ENCODE assay signal across 17 cellular contexts in the genomic region with DNA sequence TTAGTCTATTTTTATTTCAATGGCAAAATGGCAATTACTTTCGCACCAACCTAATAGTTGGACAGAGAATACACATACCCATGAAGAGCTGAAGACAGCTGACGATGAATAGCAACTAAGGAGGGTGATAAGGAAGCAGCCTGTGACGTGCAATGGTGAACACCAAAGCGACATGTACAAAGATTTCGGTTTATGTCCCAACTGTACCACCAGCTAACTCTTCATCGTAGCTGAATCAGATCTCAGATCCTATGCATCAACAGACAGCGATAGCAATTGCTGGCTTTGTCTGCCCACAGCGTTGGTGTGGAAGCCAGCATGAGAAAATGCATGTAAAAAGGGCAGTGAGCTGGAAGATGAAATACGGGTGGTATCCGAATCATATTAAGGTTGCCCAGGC.
DNase-seq lines count a peak whose midpoint lies in the region; ATAC-seq and TF ChIP-seq lines count a peak whose summit lies in the region.
"Had no signal": no experiment of that assay in that cellular context is flagged by ENCODE, and none has a peak within 500 bp of the region (broad histone marks: within the 10 kb centered on the region; RNA-seq: fewer than 3 reads in every experiment).

No MANE protein-coding gene starts in this region.

- H4K5ac ChIP-seq in IMR-90 (ENCODE audit: low read depth, low read length): no peak overlapping the region

- in situ Hi-C loops in IMR-90 (cut with MboI; ENCODE audit: low sequenced_read_pairs): loop anchor here (5.0 to 25.0 kb wide), 3 partner anchors 127 to 590 kb away; partner anchors contain the start of gene ANKH

- no peak overlapping the region for H2AK5ac ChIP-seq in IMR-90 (ENCODE audit: low read depth, low read length)

- ATAC-seq in IMR-90 (ENCODE audit: low read depth) (no peak), GM21619 (IDR thresholded peaks at IDR 0.05; ENCODE audit: unreplicated experiment) (no peak), psoas muscle (no peak)
- ATAC-seq: A549, HepG2 had no signal

- intact Hi-C loops in IMR-90 (cut with micrococcal nuclease) (no loop called here), psoas muscle (cut with DNase I) (loop anchor here (2.0 kb wide), 2 partner anchors 275 to 315 kb away; no protein-coding TSS in a partner anchor)

- H4K91ac ChIP-seq in IMR-90 (ENCODE audit: insufficient read depth, low read depth, low read length): no peak overlapping the region

- WGBS in IMR-90 (ENCODE audit: extremely low coverage in 2 of 2, insufficient read length in 1 of 2), 2 experiments: 92% methylated on average over 4 of the region's 10 CpGs; no CpG with 5 or more reads in 1 of the 2 experiments
- WGBS in psoas muscle, 3 donors: 90 to 92% (median 91%) methylated on average over 10 of the region's 10 CpGs

- H3K23ac ChIP-seq in IMR-90 (ENCODE audit: low read depth, low read length): no peak overlapping the region

- H3K9ac ChIP-seq in BLaER1 treated with 17β-estradiol and CSF1 and Interleukin-3, amounts not matched to agents 10 nM and 100 nM: no peak overlapping the region
- no peak overlapping the region for H3K9ac ChIP-seq in IMR-90 (ENCODE audit: low read depth, low read length)

- H4K20me1 ChIP-seq in BLaER1 treated with 17β-estradiol and CSF1 and Interleukin-3, amounts not matched to agents 10 nM and 100 nM: no peaks in the 10 kb centered on the region
- no peaks in the 10 kb centered on the region for H4K20me1 ChIP-seq in IMR-90 (ENCODE audit: insufficient read depth, low read length)

- H3K9me3 ChIP-seq in BLaER1 treated with 17β-estradiol and CSF1 and Interleukin-3, amounts not matched to agents 10 nM and 100 nM (replicated peaks in 1 of 11): peaks cover 0 to 14% (median 9%) of the 10 kb centered on the region in 11 experiments; a peak in 10 of 22 replicates
- H3K9me3 ChIP-seq in IMR-90 (ENCODE audit: control insufficient read depth, insufficient read depth, low read length): peaks cover 12% of the 10 kb centered on the region; the same call in 1 of the 2 replicates
- no peaks in the 10 kb centered on the region for H3K9me3 ChIP-seq in psoas muscle
- H3K9me3 ChIP-seq: HAP-1 had no signal

- BruUV-seq in IMR-90 (replicated peaks; lab: Mats Ljungman, UMichigan): no TSS peak

- no peak overlapping the region for H3K4me3 ChIP-seq in BLaER1 treated with 17β-estradiol and CSF1 and Interleukin-3, amounts not matched to agents 10 nM and 100 nM
- H3K4me3 ChIP-seq in IMR-90 (ENCODE audit: insufficient read depth, low read depth, low read length) (no peak overlapping the region), psoas muscle (no peak overlapping the region)
- H3K4me3 ChIP-seq: A549, HAP-1 had no signal

- CTCF ChIA-PET in IMR-90 (lab: Yijun Ruan, JAX): interaction anchor here (0.6 to 3.9 kb wide), 4 partner anchors 19 to 282 kb away, joined by 3 to 30 read pairs (median 6); no protein-coding TSS in a partner anchor

- no peak for TF ChIP-seq POLR2A in IMR-90 (IDR thresholded peaks at IDR 0.05; ENCODE audit: low read depth, low read length)

- H2BK5ac ChIP-seq in IMR-90 (ENCODE audit: low read depth, low read length, poor library complexity, severe bottlenecking): no peak overlapping the region

- H3K27ac ChIP-seq in BLaER1 treated with 17β-estradiol and CSF1 and Interleukin-3, amounts not matched to agents 10 nM and 100 nM: peak overlapping the region in 6 of 11 experiments; percentile 19 to 60 (median 56); a peak in 7 of 22 replicates
- H3K27ac ChIP-seq in IMR-90 (ENCODE audit: insufficient read depth, low read length) (no peak overlapping the region), psoas muscle (no peak overlapping the region)
- H3K27ac ChIP-seq: 22Rv1, A549 had no signal

- no peak for TF ChIP-seq RAD21 in IMR-90 (IDR thresholded peaks at IDR 0.05; ENCODE audit: low read length)

- no peak for TF ChIP-seq CTCF in IMR-90 (conservative IDR thresholded peaks at IDR 0.05; ENCODE audit: low read depth, low read length)
- TF ChIP-seq CTCF in psoas muscle (IDR thresholded peaks at IDR 0.05): no peak

- peak overlapping the region; percentile 29; the same call in 1 of the 2 replicates for H3K4ac ChIP-seq in IMR-90 (ENCODE audit: low read depth, low read length)

- POLR2A ChIA-PET in IMR-90 (lab: Charles Lee; ENCODE audit: unreplicated experiment): no interaction called here

- H3K36me3 ChIP-seq in BLaER1 treated with 17β-estradiol and CSF1 and Interleukin-3, amounts not matched to agents 10 nM and 100 nM: no peaks in the 10 kb centered on the region
- no peaks in the 10 kb centered on the region for H3K36me3 ChIP-seq in IMR-90 (ENCODE audit: control insufficient read depth, insufficient read depth, low read length)
- no peaks in the 10 kb centered on the region for H3K36me3 ChIP-seq in psoas muscle (ENCODE audit: insufficient read depth in 1 of 2, low read depth in 1 of 2)
- H3K36me3 ChIP-seq: HAP-1 had no signal

- H2BK20ac ChIP-seq in IMR-90 (ENCODE audit: low read depth, low read length): no peak overlapping the region

- H2AK9ac ChIP-seq in IMR-90 (replicated peaks; ENCODE audit: low read depth, low read length, poor library complexity): no peak overlapping the region

- H2BK120ac ChIP-seq in IMR-90 (ENCODE audit: low read depth, low read length): no peak overlapping the region

- no peak overlapping the region for H2BK15ac ChIP-seq in IMR-90 (ENCODE audit: low read depth, low read length)

- no peak overlapping the region for H3K56ac ChIP-seq in IMR-90 (ENCODE audit: extremely low read depth, insufficient read depth, low read length)

- H3K4me1 ChIP-seq in BLaER1 treated with 17β-estradiol and CSF1 and Interleukin-3, amounts not matched to agents 10 nM and 100 nM: peaks cover 9 to 65% (median 55%) of the 10 kb centered on the region in 10 experiments
- H3K4me1 ChIP-seq in IMR-90 (ENCODE audit: control insufficient read depth, insufficient read depth, low read length) (peaks cover 3% of the 10 kb centered on the region; the same call in 1 of the 2 replicates), psoas muscle (no peaks in the 10 kb centered on the region)
- H3K4me1 ChIP-seq: HAP-1 had no signal

- H3K27me3 ChIP-seq in BLaER1 treated with 17β-estradiol and CSF1 and Interleukin-3, amounts not matched to agents 10 nM and 100 nM: no peaks in the 10 kb centered on the region
- H3K27me3 ChIP-seq in IMR-90 (ENCODE audit: control insufficient read depth, insufficient read depth, low read length) (peaks cover 16% of the 10 kb centered on the region), psoas muscle (ENCODE audit: insufficient read depth in 3 of 3, low read length in 2 of 3) (no peaks in the 10 kb centered on the region)

- dilution Hi-C loops in IMR-90 (cut with HindIII; ENCODE audit: low sequenced_read_pairs, unreplicated experiment): no loop called here

- no peaks in the 10 kb centered on the region for H3K9me1 ChIP-seq in IMR-90 (ENCODE audit: insufficient read depth, low read length)

- H3K18ac ChIP-seq in IMR-90 (ENCODE audit: low read depth, low read length): no peak overlapping the region

- H3K79me1 ChIP-seq in IMR-90 (ENCODE audit: low read depth in 1 of 2, low read length in 2 of 2): no peaks in the 10 kb centered on the region

- peak overlapping the region; percentile 0 for H2AFZ ChIP-seq in IMR-90 (replicated peaks; ENCODE audit: low read length, poor library complexity)

- H3K4me2 ChIP-seq in BLaER1 treated with 17β-estradiol and CSF1 and Interleukin-3, amounts not matched to agents 10 nM and 100 nM: peak overlapping the region in 8 of 11 experiments; percentile 3 to 84 (median 66); a peak in 16 of 22 replicates
- no peak overlapping the region for H3K4me2 ChIP-seq in IMR-90 (ENCODE audit: low read depth, low read length)
- H3K4me2 ChIP-seq: A549 had no signal

- H4K8ac ChIP-seq in IMR-90 (ENCODE audit: low read depth in 2 of 2, low read length in 2 of 2): no peak overlapping the region

- DNase-seq in IMR-90 (no peak), MV-4-11 (lab: John Stamatoyannopoulos, UW) (peak; percentile 25), cerebellar cortex (ENCODE audit: low spot score) (peak; percentile 42), NCI-H82 (lab: John Stamatoyannopoulos, UW) (no peak), psoas muscle (no peak)
- no peak for DNase-seq in activated effector memory CD4-positive, alpha-beta T cell treated with anti-CD3 and anti-CD28 coated beads, Interleukin-2, amount 50 U/mL, for 16 hours
- DNase-seq: AML-193; CD4-positive, CD25-positive, alpha-beta regulatory T cell; CD8-positive, alpha-beta memory T cell; COR-L47; GDM1 had no signal

- no peak overlapping the region for H3K14ac ChIP-seq in IMR-90 (replicated peaks; ENCODE audit: low read depth, low read length)

TF ChIP-seq in IMR-90, 13 proteins besides CTCF, POLR2A, EP300 and RAD21 (continues in another document):
- no peak for TF ChIP-seq RFX5 (IDR thresholded peaks at IDR 0.05; ENCODE audit: low read depth, low read length)
- TF ChIP-seq MXI1 (IDR thresholded peaks at IDR 0.05; ENCODE audit: borderline replicate concordance, low read depth, low read length): no peak
- TF ChIP-seq CEBPB (IDR thresholded peaks at IDR 0.05; ENCODE audit: low read depth, low read length): no peak
- no peak for TF ChIP-seq BHLHE40 (IDR thresholded peaks at IDR 0.05; ENCODE audit: low read depth, low read length)
- TF ChIP-seq ELK1 (IDR thresholded peaks at IDR 0.05; ENCODE audit: borderline replicate concordance, low read depth, low read length): no peak
- no peak for TF ChIP-seq NFE2L2 (IDR thresholded peaks at IDR 0.05; ENCODE audit: low read depth, low read length)
- TF ChIP-seq MAZ (IDR thresholded peaks at IDR 0.05; ENCODE audit: borderline replicate concordance, low read depth, low read length): no peak
- TF ChIP-seq USF2 (IDR thresholded peaks at IDR 0.05; ENCODE audit: low read depth, low read length): no peak
- TF ChIP-seq SMC3 (IDR thresholded peaks at IDR 0.05; ENCODE audit: low read depth, low read length): no peak
- no peak for TF ChIP-seq MAFK (IDR thresholded peaks at IDR 0.05; ENCODE audit: low read depth, low read length)
- no peak for TF ChIP-seq FOS (IDR thresholded peaks at IDR 0.05; ENCODE audit: low read depth, low read length)

Comparison
In these comparisons a context has a peak if more than half of its experiments do, and no peak if none do; other contexts are left out.
1. H3K27ac ChIP-seq: peak in BLaER1 treated with 17β-estradiol and CSF1 and Interleukin-3, amounts not matched to agents 10 nM and 100 nM (6 of 11); none in IMR-90 (single experiment) and psoas muscle (single experiment).
2. DNase-seq: peak in MV-4-11 (single experiment) and cerebellar cortex (single experiment); none in IMR-90 (single experiment), activated effector memory CD4-positive, alpha-beta T cell treated with anti-CD3 and anti-CD28 coated beads, Interleukin-2, amount 50 U/mL, for 16 hours (single experiment), NCI-H82 (single experiment) and psoas muscle (0 of 2).